26 cellular contexts compared by ENCODE assay signal in the genomic region with DNA sequence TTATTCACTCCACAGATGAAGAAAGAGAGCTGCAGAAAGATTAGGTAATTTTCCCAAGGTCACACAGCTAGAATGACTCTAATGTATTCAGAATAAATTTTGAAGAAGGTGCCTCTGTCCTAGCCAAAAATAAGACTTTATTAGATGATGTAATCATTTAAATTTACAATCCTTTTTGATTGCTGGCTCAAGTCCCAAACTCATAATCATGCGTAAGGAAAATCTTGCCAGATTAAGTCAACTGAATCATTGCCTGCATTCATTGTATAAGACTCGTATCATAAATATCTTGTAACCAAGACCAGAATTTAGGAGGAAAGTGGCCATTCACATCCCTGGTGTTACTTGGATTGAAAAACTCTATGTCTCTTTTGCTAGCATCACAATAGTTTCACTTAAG.
"Had no signal": no experiment of that assay in that cellular context is flagged by ENCODE, and none has a peak within 500 bp of the region (broad histone marks: within the 10 kb centered on the region; RNA-seq: fewer than 3 reads in every experiment).

No MANE protein-coding gene starts in this region.

- H3K4me1 Mint-ChIP-seq: activated CD4-positive, alpha-beta T cell treated with anti-CD3 and anti-CD28 coated beads, Interleukin-2, amount 10 ng/mL, durations not matched to agents 7 days and 5 days; activated CD8-positive, alpha-beta memory T cell treated with anti-CD3 and anti-CD28 coated beads, Interleukin-2, amount 10 ng/mL, durations not matched to agents 7 days and 5 days; activated naive CD8-positive, alpha-beta T cell treated with anti-CD3 and anti-CD28 coated beads, Interleukin-2, amount 50 U/mL, for 24 hours; immature natural killer cell; naive thymus-derived CD8-positive, alpha-beta T cell; neural progenitor cell had no signal

- H3K79me2 ChIP-seq: hepatocyte had no signal

- H3K9ac ChIP-seq: neural progenitor cell had no signal

- H3K36me3 Mint-ChIP-seq: activated CD8-positive, alpha-beta memory T cell treated with anti-CD3 and anti-CD28 coated beads, Interleukin-2, amount 10 ng/mL, durations not matched to agents 7 days and 5 days; immature natural killer cell; neural progenitor cell had no signal

- H3K36me3 ChIP-seq: left ventricle myocardium inferior, neural progenitor cell, spleen, upper lobe of left lung, WERI-Rb-1 had no signal

- H3K27me3 Mint-ChIP-seq: activated CD8-positive, alpha-beta memory T cell treated with anti-CD3 and anti-CD28 coated beads, Interleukin-2, amount 10 ng/mL, durations not matched to agents 7 days and 5 days; activated CD8-positive, alpha-beta T cell treated with anti-CD3 and anti-CD28 coated beads for 36 hours; activated naive CD8-positive, alpha-beta T cell treated with anti-CD3 and anti-CD28 coated beads, Interleukin-2, amount 50 U/mL, for 24 hours; brain; dendritic cell treated with granulocyte-macrophage colony-stimulating factor and Interleukin-4, amounts not matched to agents 40 ng/mL and 50 ng/mL, for 4 days had no signal

- H2AFZ ChIP-seq: hepatocyte, neural progenitor cell had no signal

- ATAC-seq: activated CD8-positive, alpha-beta memory T cell treated with anti-CD3 and anti-CD28 coated beads, Interleukin-2, amount 10 ng/mL, durations not matched to agents 7 days and 5 days; activated CD8-positive, alpha-beta T cell treated with anti-CD3 and anti-CD28 coated beads for 36 hours; activated naive CD8-positive, alpha-beta T cell treated with anti-CD3 and anti-CD28 coated beads, Interleukin-2, amount 50 U/mL, for 24 hours; naive thymus-derived CD8-positive, alpha-beta T cell; stimulated activated naive CD8-positive, alpha-beta T cell treated with anti-CD3 and anti-CD28 coated beads, Interleukin-15, Interleukin-2, amounts not matched to agents 100 U/mL and 50 U/mL, for 24 hours had no signal

- H3K27ac Mint-ChIP-seq: activated CD4-positive, alpha-beta T cell treated with anti-CD3 and anti-CD28 coated beads, Interleukin-2, amount 10 ng/mL, durations not matched to agents 7 days and 5 days; activated CD8-positive, alpha-beta memory T cell treated with anti-CD3 and anti-CD28 coated beads, Interleukin-2, amount 10 ng/mL, durations not matched to agents 7 days and 5 days; activated CD8-positive, alpha-beta T cell treated with anti-CD3 and anti-CD28 coated beads for 36 hours; activated naive CD8-positive, alpha-beta T cell treated with anti-CD3 and anti-CD28 coated beads, Interleukin-2, amount 50 U/mL, for 24 hours; activated T-helper 1 cell treated with anti-CD3 and anti-CD28 coated beads, Interleukin-12 subunit alpha, Interleukin-12 subunit beta, Interleukin-2, Interleukin-4 antibody, amounts not matched to agents 30 ng/mL and 10 ng/mL and 1 ng/mL, durations not matched to agents 14 hours and 24 hours and 36 hours; dendritic cell treated with granulocyte-macrophage colony-stimulating factor and Interleukin-4, amounts not matched to agents 40 ng/mL and 50 ng/mL, for 4 days; immature natural killer cell; mesothelial cell of epicardium; neural progenitor cell had no signal

- H3K27me3 ChIP-seq: hepatocyte, neural progenitor cell, spleen, upper lobe of left lung had no signal

- H3K27ac ChIP-seq: hepatocyte, left ventricle myocardium inferior, neural progenitor cell, spleen, upper lobe of left lung, WERI-Rb-1 had no signal

- H3K4me2 ChIP-seq: hepatocyte, neural progenitor cell had no signal

- H3K4me1 ChIP-seq: left ventricle myocardium inferior, neural progenitor cell, spleen, upper lobe of left lung had no signal

- DNase-seq: activated CD4-positive, alpha-beta T cell treated with anti-CD3 and anti-CD28 coated beads, Interleukin-2, amount 10 ng/mL, durations not matched to agents 7 days and 5 days; activated CD4-positive, CD25-positive, alpha-beta regulatory T cell treated with anti-CD3 and anti-CD28 coated beads, Interleukin-2, amount 50 U/mL, for 72 hours; activated CD8-positive, alpha-beta memory T cell treated with anti-CD3 and anti-CD28 coated beads, Interleukin-2, amount 10 ng/mL, durations not matched to agents 7 days and 5 days; activated CD8-positive, alpha-beta T cell treated with anti-CD3 and anti-CD28 coated beads for 36 hours; activated gamma-delta T cell; activated naive CD4-positive, alpha-beta T cell treated with anti-CD3 and anti-CD28 coated beads, Interleukin-2, amount 50 U/mL, for 16 hours; activated naive CD8-positive, alpha-beta T cell treated with anti-CD3 and anti-CD28 coated beads, Interleukin-2, amount 50 U/mL, for 24 hours; caudate nucleus; effector CD4-positive, alpha-beta T cell; erythroblast; glutamatergic neuron; immature natural killer cell; left ventricle myocardium inferior; naive thymus-derived CD8-positive, alpha-beta T cell; spleen; stimulated activated CD4-positive, alpha-beta T cell treated with anti-CD3 and anti-CD28 coated beads, Interleukin-4, amount 100 ng/mL, for 4 hours; stimulated activated naive CD8-positive, alpha-beta T cell treated with anti-CD3 and anti-CD28 coated beads, Interleukin-15, Interleukin-2, amounts not matched to agents 100 U/mL and 50 U/mL, for 24 hours; T-helper 2 cell; upper lobe of left lung; WERI-Rb-1 had no signal

- H3K4me3 Mint-ChIP-seq: activated CD4-positive, alpha-beta T cell treated with anti-CD3 and anti-CD28 coated beads, Interleukin-2, amount 10 ng/mL, durations not matched to agents 7 days and 5 days; activated CD8-positive, alpha-beta memory T cell treated with anti-CD3 and anti-CD28 coated beads, Interleukin-2, amount 10 ng/mL, durations not matched to agents 7 days and 5 days; activated CD8-positive, alpha-beta T cell treated with anti-CD3 and anti-CD28 coated beads for 36 hours; activated naive CD8-positive, alpha-beta T cell treated with anti-CD3 and anti-CD28 coated beads, Interleukin-2, amount 50 U/mL, for 24 hours; activated T-helper 1 cell treated with anti-CD3 and anti-CD28 coated beads, Interleukin-12 subunit alpha, Interleukin-12 subunit beta, Interleukin-2, Interleukin-4 antibody, amounts not matched to agents 30 ng/mL and 10 ng/mL and 1 ng/mL, durations not matched to agents 14 hours and 24 hours and 36 hours; brain; dendritic cell treated with granulocyte-macrophage colony-stimulating factor and Interleukin-4, amounts not matched to agents 40 ng/mL and 50 ng/mL, for 4 days; immature natural killer cell; mesothelial cell of epicardium; naive thymus-derived CD8-positive, alpha-beta T cell; neural progenitor cell had no signal

- H3K4me3 ChIP-seq: hepatocyte, left ventricle myocardium inferior, neural progenitor cell, spleen, upper lobe of left lung had no signal
